13 cellular contexts compared by ENCODE assay signal in genomic region chr1:173701299-173701698, GRCh38. TPM values are rescaled to one million over a fixed set of nuclear protein-coding genes. Genes with fewer than 3 reads are reported as not detected.
DNase-seq lines count a peak whose midpoint lies in the region; ATAC-seq, FAIRE-seq and TF ChIP-seq lines count a peak whose summit lies in the region.
"Not testable (repeated sequence)": the region's sequence is repeated elsewhere in the genome, so short reads cannot be mapped to it uniquely, and the experiment has no call there.
"Had no signal": no experiment of that assay in that cellular context is flagged by ENCODE, and none has a peak within 500 bp of the region (broad histone marks: within the 10 kb centered on the region; RNA-seq: fewer than 3 reads in every experiment).

No MANE protein-coding gene starts in this region.

- H3K9me3 Mint-ChIP-seq in glutamatergic neuron (ENCODE audit: unreplicated experiment): not testable (repeated sequence)

- intact Hi-C loops in K562 (cut with micrococcal nuclease): not testable (repeated sequence)

- TF ChIP-seq POLR2A in K562 (conservative IDR thresholded peaks at IDR 0.05): not testable (repeated sequence)

- not testable (repeated sequence) for TF ChIP-seq RAD21 in K562 (CRISPR knock-in tag; conservative IDR thresholded peaks at IDR 0.05 in 1 of 2, IDR thresholded peaks at IDR 0.05 in 1 of 2)

- H3K27me3 ChIP-seq in K562 (ENCODE audit: control insufficient read depth in 2 of 2, insufficient read depth in 2 of 2, low read length in 2 of 2): not testable (repeated sequence)

- 36% methylated on average over 6 of the region's 6 CpGs for WGBS in K562 (ENCODE audit: insufficient coverage, low coverage, missing lambda C conversion rate)

- not testable (repeated sequence) for ATAC-seq in K562

- not testable (repeated sequence) for H4K20me1 ChIP-seq in K562 (replicated peaks; ENCODE audit: control insufficient read depth, insufficient read depth, low read length)

- H3K9me1 ChIP-seq in K562 (ENCODE audit: control insufficient read depth, insufficient read depth, low read length): not testable (repeated sequence)

- not testable (repeated sequence) for H3K4me3 ChIP-seq in HEK293 (ENCODE audit: low read depth, low read length); K562

- H2AFZ ChIP-seq in K562 (ENCODE audit: low read depth, low read length): not testable (repeated sequence)

- POLR2A ChIA-PET in HEK293 (lab: Yijun Ruan, JAX); K562 (lab: Yijun Ruan, JAX): not testable (repeated sequence)

- H3K79me2 ChIP-seq in K562 (ENCODE audit: control insufficient read depth, insufficient read depth, low read length): not testable (repeated sequence)

- not testable (repeated sequence) for H3K27ac ChIP-seq in HEK293 (ENCODE audit: extremely low read depth, low read depth, low read length); K562 (ENCODE audit: extremely low read depth, low read depth, low read length)

- BruUV-seq in K562 (replicated peaks; lab: Mats Ljungman, UMichigan): not testable (repeated sequence)

- TF ChIP-seq EP300 in K562 (IDR thresholded peaks at IDR 0.05; ENCODE audit: low read length): not testable (repeated sequence)

- H3K4me3 Mint-ChIP-seq in glutamatergic neuron (ENCODE audit: unreplicated experiment): peak overlapping the region; percentile 7

- H3K9ac ChIP-seq in K562 (ENCODE audit: insufficient read depth in 1 of 2, low read depth in 2 of 2, low read length in 2 of 2): not testable (repeated sequence)

- H3K9me3 ChIP-seq in HEK293 (ENCODE audit: control insufficient read depth, insufficient read depth, low read depth, low read length); K562 (replicated peaks; ENCODE audit: control insufficient read depth, insufficient read depth, low read depth, low read length): not testable (repeated sequence)

- not testable (repeated sequence) for H3K4me1 Mint-ChIP-seq in glutamatergic neuron (ENCODE audit: low read depth, unreplicated experiment)

- not testable (repeated sequence) for H3K36me3 Mint-ChIP-seq in glutamatergic neuron (ENCODE audit: unreplicated experiment)

- not testable (repeated sequence) for H3K27ac Mint-ChIP-seq in glutamatergic neuron (ENCODE audit: unreplicated experiment)

- not testable (repeated sequence) for H3K4me1 ChIP-seq in HEK293 (ENCODE audit: control insufficient read depth, insufficient read depth, low read length); K562 (replicated peaks in 1 of 2; ENCODE audit: control insufficient read depth in 2 of 2, insufficient read depth in 2 of 2, low read length in 2 of 2)

- not testable (repeated sequence) for H3K4me2 ChIP-seq in K562 (ENCODE audit: insufficient read depth, low read length)

- in situ Hi-C loops in K562 (cut with MboI): not testable (repeated sequence)

- H3K36me3 ChIP-seq in HEK293 (ENCODE audit: control insufficient read depth in 2 of 2, insufficient read depth in 1 of 2, low read length in 2 of 2); K562 (ENCODE audit: control insufficient read depth, insufficient read depth, low read length): not testable (repeated sequence)

- not testable (repeated sequence) for H3K27me3 Mint-ChIP-seq in glutamatergic neuron (ENCODE audit: unreplicated experiment)

- not testable (repeated sequence) for DNase-seq in K562 (ENCODE audit: extremely low read depth in 1 of 4, low spot score in 3 of 4); glutamatergic neuron

- FAIRE-seq in K562 (lab: Jason Lieb, UNC): not testable (repeated sequence)

- TF ChIP-seq CTCF in HEK293 (tag by site-specific recombination; IDR thresholded peaks at IDR 0.05); K562 (IDR thresholded peaks at IDR 0.05 in 2 of 3, conservative IDR thresholded peaks at IDR 0.05 in 1 of 3; ENCODE audit: insufficient read depth in 2 of 3, low read depth in 1 of 3, low read length in 3 of 3); glutamatergic neuron (IDR thresholded peaks at IDR 0.05; ENCODE audit: partially characterized antibody, unreplicated experiment): not testable (repeated sequence)

- CTCF ChIA-PET in HEK293 (lab: Yijun Ruan, JAX); K562 (lab: Yijun Ruan, JAX; ENCODE audit: low intra/inter-chr PET ratio): not testable (repeated sequence)

TF ChIP-seq in HEK293, 187 proteins besides CTCF, POLR2A, EP300 and RAD21:
- peak; percentile 47; the same call in 1 of the 2 replicates for TF ChIP-seq ZNF146 (tag by site-specific recombination; IDR thresholded peaks at IDR 0.05)

TF ChIP-seq in K562, 482 proteins besides CTCF, POLR2A, EP300 and RAD21:
- TF ChIP-seq KDM1A (IDR thresholded peaks at IDR 0.05) (peak in 1 of 2 experiments; percentile 30; a peak in 1 of 4 replicates), RBM25 (IDR thresholded peaks at IDR 0.05; ENCODE audit: low read depth, low read length, severe bottlenecking) (peak; percentile 31), ZNF146 (CRISPR knock-in tag; IDR thresholded peaks at IDR 0.05; ENCODE audit: unreplicated experiment) (peak; percentile 95), BCOR (IDR thresholded peaks at IDR 0.05) (peak; percentile 64)

RNA-seq across cellular contexts. Expression of gene KLHL20, which starts 13.5 kb away (rescaled TPM):
- 42.3 and 64.2 TPM in 2 replicates for total RNA-seq in K562 (2011; cell fraction: chromatin; rRNA removed; ENCODE audit: low replicate concordance)
- total RNA-seq in K562 (2011; cell fraction: nucleolus; rRNA removed): 16.8 and 25.0 TPM in 2 replicates
- total RNA-seq in K562 (2011; cell fraction: nucleoplasm; rRNA removed): 26.9 and 30.0 TPM in 2 replicates
- total RNA-seq in K562 (2014; rRNA removed): 14.1 and 15.0 TPM in 2 replicates
- total RNA-seq in K562 (2014; rRNA removed; fragmentation: Illumina TruSeq; extraction: Trizol): 19.5 and 22.2 TPM in 2 replicates
- 18.5 and 21.7 TPM in 2 replicates for total RNA-seq in K562 (2015; rRNA removed; fragmentation: Illumina TruSeq; extraction: Trizol)
- 16.8 and 17.4 TPM in 2 replicates for total RNA-seq in K562 (2021)
- 20.4 and 22.3 TPM in 2 replicates for polyA plus RNA-seq in K562 (2011; rRNA removed)
- polyA plus RNA-seq in K562 (2011; cell fraction: cytosol; rRNA removed): 7.8 and 16.9 TPM in 2 replicates
- 13.1 and 23.2 TPM in 2 replicates for polyA plus RNA-seq in K562 (2011; cell fraction: nucleus; rRNA removed)
- 13.2 and 15.0 TPM in 2 replicates for polyA plus RNA-seq in K562 (2012)
- polyA plus RNA-seq in K562 (2014; fragmentation: Illumina TruSeq; extraction: Trizol): 19.8 and 23.2 TPM in 2 replicates
- polyA plus RNA-seq in K562 (2014; fragmentation: Nextera tagmentation; extraction: Ambion mirVana): 10 to 100 TPM in 1 of 2 experiments, 1 to 10 TPM in 1; 8.9 to 10.3 TPM
- polyA plus RNA-seq in K562 (2014; rRNA removed): 15.4 and 16.5 TPM in 2 replicates
- 32.9 and 42.3 TPM in 2 replicates for polyA minus RNA-seq in K562 (2011; rRNA and poly(A)+ RNA removed)
- 8.1 and 9.7 TPM in 2 replicates for polyA minus RNA-seq in K562 (2011; cell fraction: cytosol; rRNA and poly(A)+ RNA removed)
- polyA minus RNA-seq in K562 (2011; cell fraction: nucleus; rRNA and poly(A)+ RNA removed): 14.4 and 30.8 TPM in 2 replicates
- 30.5 TPM for total RNA-seq in glutamatergic neuron (ENCODE audit: unreplicated experiment)

RNA-seq across cellular contexts. Expression of gene ANKRD45, which starts 31.6 kb away (rescaled TPM):
- 0.39 TPM in 1 of 2 replicates, not detected in the other for total RNA-seq in K562 (2011; cell fraction: chromatin; rRNA removed; ENCODE audit: low replicate concordance)
- total RNA-seq in K562 (2011; cell fraction: nucleolus; rRNA removed): 0.17 TPM in 1 of 2 replicates, not detected in the other
- not detected in 2 replicates for total RNA-seq in K562 (2011; cell fraction: nucleoplasm; rRNA removed)
- total RNA-seq in K562 (2014; rRNA removed): 0.12 TPM in 1 of 2 replicates, not detected in the other
- total RNA-seq in K562 (2014; rRNA removed; fragmentation: Illumina TruSeq; extraction: Trizol): 0.11 and 0.26 TPM in 2 replicates
- 0.11 and 0.49 TPM in 2 replicates for total RNA-seq in K562 (2015; rRNA removed; fragmentation: Illumina TruSeq; extraction: Trizol)
- 0.11 TPM in 1 of 2 replicates, not detected in the other for total RNA-seq in K562 (2021)
- 0.21 and 0.66 TPM in 2 replicates for polyA plus RNA-seq in K562 (2011; rRNA removed)
- polyA plus RNA-seq in K562 (2011; cell fraction: cytosol; rRNA removed): 0.03 and 0.32 TPM in 2 replicates
- polyA plus RNA-seq in K562 (2011; cell fraction: nucleus; rRNA removed): 0.09 and 0.27 TPM in 2 replicates
- polyA plus RNA-seq in K562 (2012): 0.30 and 0.54 TPM in 2 replicates
- 0.14 TPM in 1 of 2 replicates, not detected in the other for polyA plus RNA-seq in K562 (2014; fragmentation: Illumina TruSeq; extraction: Trizol)
- polyA plus RNA-seq in K562 (2014; fragmentation: Nextera tagmentation; extraction: Ambion mirVana): under 1 TPM; 0.10 to 0.29 TPM
- polyA plus RNA-seq in K562 (2014; rRNA removed): 0.18 and 0.30 TPM in 2 replicates
- 0.33 TPM in 1 of 2 replicates, not detected in the other for polyA minus RNA-seq in K562 (2011; rRNA and poly(A)+ RNA removed)
- polyA minus RNA-seq in K562 (2011; cell fraction: cytosol; rRNA and poly(A)+ RNA removed): not detected in 2 replicates
- polyA minus RNA-seq in K562 (2011; cell fraction: nucleus; rRNA and poly(A)+ RNA removed): 0.56 TPM in 1 of 2 replicates, not detected in the other
- total RNA-seq in glutamatergic neuron (ENCODE audit: unreplicated experiment): 4.7 TPM
- total RNA-seq: B cell; Caco-2; Calu3; CD4-positive, alpha-beta memory T cell; CD4-positive, alpha-beta T cell; CD4-positive, CD25-positive, alpha-beta regulatory T cell; CD8-positive, alpha-beta memory T cell; CD8-positive, alpha-beta T cell had no signal
- polyA plus RNA-seq: BJ; CD14-positive monocyte; CD4-positive, alpha-beta memory T cell; CD4-positive, CD25-positive, alpha-beta regulatory T cell; CD8-positive, alpha-beta memory T cell had no signal
